In genomic region chr13:84479656-84480055, GRCh38 we compare ENCODE assay signal across 30 cellular contexts.
DNase-seq lines count a peak whose midpoint lies in the region; ATAC-seq, FAIRE-seq and TF ChIP-seq lines count a peak whose summit lies in the region.
"Had no signal": no experiment of that assay in that cellular context is flagged by ENCODE, and none has a peak within 500 bp of the region (broad histone marks: within the 10 kb centered on the region; RNA-seq: fewer than 3 reads in every experiment).

No MANE protein-coding gene starts in this region.

- peak overlapping the region; percentile 67 for H3K27ac Mint-ChIP-seq in astrocyte (ENCODE audit: unreplicated experiment)
- no peak overlapping the region for H3K27ac Mint-ChIP-seq in naive thymus-derived CD8-positive, alpha-beta T cell
- H3K27ac Mint-ChIP-seq: activated CD4-positive, alpha-beta memory T cell treated with anti-CD3 and anti-CD28 coated beads, Interleukin-2, amount 10 ng/mL, durations not matched to agents 7 days and 5 days; activated naive CD4-positive, alpha-beta T cell treated with anti-CD3 and anti-CD28 coated beads, Interleukin-2, amount 10 ng/mL, durations not matched to agents 7 days and 5 days; dendritic cell treated with granulocyte-macrophage colony-stimulating factor and Interleukin-4, amounts not matched to agents 40 ng/mL and 50 ng/mL, for 4 days; naive thymus-derived CD4-positive, alpha-beta T cell; stimulated activated effector memory CD8-positive, alpha-beta T cell treated with anti-CD3 and anti-CD28 coated beads, Interleukin-12 subunit alpha, Interleukin-12 subunit beta, amount 100 ng/mL, for 72 hours; T-helper 1 cell treated with Interleukin-12 subunit alpha and Interleukin-12 subunit beta and Interleukin-4 antibody, amounts not matched to agents 30 μg/mL and 1 μg/mL, for 36 hours; type B pancreatic cell had no signal

- no peaks in the 10 kb centered on the region for H3K27me3 Mint-ChIP-seq in astrocyte (ENCODE audit: low read depth, unreplicated experiment)
- H3K27me3 Mint-ChIP-seq in naive thymus-derived CD8-positive, alpha-beta T cell: no peaks in the 10 kb centered on the region
- H3K27me3 Mint-ChIP-seq: activated CD4-positive, alpha-beta memory T cell treated with anti-CD3 and anti-CD28 coated beads, Interleukin-2, amount 10 ng/mL, durations not matched to agents 7 days and 5 days; activated naive CD4-positive, alpha-beta T cell treated with anti-CD3 and anti-CD28 coated beads, Interleukin-2, amount 10 ng/mL, durations not matched to agents 7 days and 5 days; dendritic cell treated with granulocyte-macrophage colony-stimulating factor and Interleukin-4, amounts not matched to agents 40 ng/mL and 50 ng/mL, for 4 days; naive thymus-derived CD4-positive, alpha-beta T cell; type B pancreatic cell had no signal

- H3K4me3 ChIP-seq in astrocyte (ENCODE audit: insufficient read depth, low read depth, low read length) (no peak overlapping the region), smooth muscle cell (no peak overlapping the region), right cardiac atrium (ENCODE audit: low read length) (no peak overlapping the region)
- H3K4me3 ChIP-seq: BLaER1, SK-N-MC had no signal

- 69% methylated on average over 1 of the region's 1 CpG for WGBS in smooth muscle cell (ENCODE audit: low lambda C conversion rate)
- WGBS in right cardiac atrium: 81% methylated on average over 1 of the region's 1 CpG

- H3K4me2 ChIP-seq in astrocyte (ENCODE audit: low read length) (no peak overlapping the region), smooth muscle cell (no peak overlapping the region)
- H3K4me2 ChIP-seq: BLaER1 had no signal

- H3K36me3 ChIP-seq in astrocyte (ENCODE audit: insufficient read depth, low read length) (no peaks in the 10 kb centered on the region), smooth muscle cell (ENCODE audit: low read depth) (no peaks in the 10 kb centered on the region)
- H3K36me3 ChIP-seq: BLaER1 had no signal

- peaks cover 13% of the 10 kb centered on the region for H3K4me1 Mint-ChIP-seq in astrocyte (ENCODE audit: low read depth, unreplicated experiment)
- no peaks in the 10 kb centered on the region for H3K4me1 Mint-ChIP-seq in naive thymus-derived CD8-positive, alpha-beta T cell
- H3K4me1 Mint-ChIP-seq: activated CD4-positive, alpha-beta memory T cell treated with anti-CD3 and anti-CD28 coated beads, Interleukin-2, amount 10 ng/mL, durations not matched to agents 7 days and 5 days; activated naive CD4-positive, alpha-beta T cell treated with anti-CD3 and anti-CD28 coated beads, Interleukin-2, amount 10 ng/mL, durations not matched to agents 7 days and 5 days; naive thymus-derived CD4-positive, alpha-beta T cell; stimulated activated effector memory CD8-positive, alpha-beta T cell treated with anti-CD3 and anti-CD28 coated beads, Interleukin-12 subunit alpha, Interleukin-12 subunit beta, amount 100 ng/mL, for 72 hours had no signal

- no peaks in the 10 kb centered on the region for H3F3A ChIP-seq in smooth muscle cell (ENCODE audit: low read depth)

- H3K27me3 ChIP-seq in astrocyte (ENCODE audit: insufficient read depth, low read length): no peaks in the 10 kb centered on the region
- no peaks in the 10 kb centered on the region for H3K27me3 ChIP-seq in foreskin keratinocyte
- H3K27me3 ChIP-seq in smooth muscle cell (ENCODE audit: low read depth): no peaks in the 10 kb centered on the region
- H3K27me3 ChIP-seq in right cardiac atrium (ENCODE audit: control insufficient read depth, insufficient read depth): no peaks in the 10 kb centered on the region
- H3K27me3 ChIP-seq: BLaER1 had no signal

- H2AFZ ChIP-seq in astrocyte (ENCODE audit: low read depth, low read length): no peak overlapping the region
- H2AFZ ChIP-seq in smooth muscle cell (ENCODE audit: low read depth): no peak overlapping the region

- POLR2A ChIA-PET in naive thymus-derived CD8-positive, alpha-beta T cell (lab: Charles Lee): no interaction called here

- DNase-seq in HT1080 (ENCODE audit: low read depth) (peak; percentile 60), astrocyte (ENCODE audit: low read depth) (peak; percentile 54), foreskin keratinocyte (peak; percentile 71 to 88), smooth muscle cell (lab: John Stamatoyannopoulos, UW; ENCODE audit: unreplicated experiment) (no peak), right cardiac atrium (no peak), NCI-H510A (lab: John Stamatoyannopoulos, UW) (no peak)
- DNase-seq in naive thymus-derived CD8-positive, alpha-beta T cell: no peak
- DNase-seq: activated CD4-positive, alpha-beta memory T cell treated with anti-CD3 and anti-CD28 coated beads, Interleukin-2, amount 10 ng/mL, durations not matched to agents 7 days and 5 days; activated CD4-positive, CD25-positive, alpha-beta regulatory T cell treated with anti-CD3 and anti-CD28 coated beads, Interleukin-2, amount 50 U/mL, for 72 hours; activated CD8-positive, alpha-beta memory T cell treated with anti-CD3 and anti-CD28 coated beads, Interleukin-2, amount 50 U/mL, for 48 hours; activated naive CD4-positive, alpha-beta T cell treated with anti-CD3 and anti-CD28 coated beads, Interleukin-2, amount 10 ng/mL, durations not matched to agents 7 days and 5 days; amygdala; Caco-2; DND-41; midbrain; naive thymus-derived CD4-positive, alpha-beta T cell; NCI-H1048; NCI-H1930; retina; RPMI8226; stimulated activated CD4-positive, alpha-beta T cell treated with anti-CD3 and anti-CD28 coated beads, Interleukin-4, amount 100 ng/mL, for 24 hours; substantia nigra had no signal

- TF ChIP-seq CTCF in astrocyte (IDR thresholded peaks at IDR 0.05; ENCODE audit: insufficient read depth, low read depth, low read length): no peak
- no peak for TF ChIP-seq CTCF in foreskin keratinocyte (conservative IDR thresholded peaks at IDR 0.05)
- no peak for TF ChIP-seq CTCF in smooth muscle cell (IDR thresholded peaks at IDR 0.05; ENCODE audit: borderline replicate concordance, insufficient read depth, poor library complexity, severe bottlenecking)

- ATAC-seq in foreskin keratinocyte (peak; percentile 99), right cardiac atrium (no peak)
- no peak for ATAC-seq in naive thymus-derived CD8-positive, alpha-beta T cell
- ATAC-seq: HepG2; naive thymus-derived CD4-positive, alpha-beta T cell; stimulated activated effector memory CD8-positive, alpha-beta T cell treated with anti-CD3 and anti-CD28 coated beads, Interleukin-12 subunit alpha, Interleukin-12 subunit beta, amount 100 ng/mL, for 72 hours had no signal

- no peak overlapping the region for H3K4me3 Mint-ChIP-seq in astrocyte (ENCODE audit: unreplicated experiment)
- H3K4me3 Mint-ChIP-seq in naive thymus-derived CD8-positive, alpha-beta T cell: no peak overlapping the region
- H3K4me3 Mint-ChIP-seq: activated CD4-positive, alpha-beta memory T cell treated with anti-CD3 and anti-CD28 coated beads, Interleukin-2, amount 10 ng/mL, durations not matched to agents 7 days and 5 days; activated naive CD4-positive, alpha-beta T cell treated with anti-CD3 and anti-CD28 coated beads, Interleukin-2, amount 10 ng/mL, durations not matched to agents 7 days and 5 days; dendritic cell treated with granulocyte-macrophage colony-stimulating factor and Interleukin-4, amounts not matched to agents 40 ng/mL and 50 ng/mL, for 4 days; naive thymus-derived CD4-positive, alpha-beta T cell; stimulated activated effector memory CD8-positive, alpha-beta T cell treated with anti-CD3 and anti-CD28 coated beads, Interleukin-12 subunit alpha, Interleukin-12 subunit beta, amount 100 ng/mL, for 72 hours; T-helper 1 cell treated with Interleukin-12 subunit alpha and Interleukin-12 subunit beta and Interleukin-4 antibody, amounts not matched to agents 30 μg/mL and 1 μg/mL, for 36 hours; type B pancreatic cell had no signal

- H3K9me3 Mint-ChIP-seq in astrocyte (ENCODE audit: unreplicated experiment): peaks cover 5% of the 10 kb centered on the region
- peaks cover 0 to 11% (median 4%) of the 10 kb centered on the region in 9 donors for H3K9me3 Mint-ChIP-seq in naive thymus-derived CD8-positive, alpha-beta T cell
- H3K9me3 Mint-ChIP-seq: stimulated activated effector memory CD8-positive, alpha-beta T cell treated with anti-CD3 and anti-CD28 coated beads, Interleukin-12 subunit alpha, Interleukin-12 subunit beta, amount 100 ng/mL, for 72 hours; type B pancreatic cell had no signal

- H3K9ac ChIP-seq in astrocyte (ENCODE audit: low read length): no peak overlapping the region
- no peak overlapping the region for H3K9ac ChIP-seq in smooth muscle cell (ENCODE audit: low read depth)
- H3K9ac ChIP-seq: BLaER1 had no signal

- no peaks in the 10 kb centered on the region for H3K36me3 Mint-ChIP-seq in astrocyte (ENCODE audit: low read depth, unreplicated experiment)
- peaks cover 0 to 2% (median 0%) of the 10 kb centered on the region in 3 donors for H3K36me3 Mint-ChIP-seq in naive thymus-derived CD8-positive, alpha-beta T cell
- H3K36me3 Mint-ChIP-seq: activated naive CD4-positive, alpha-beta T cell treated with anti-CD3 and anti-CD28 coated beads, Interleukin-2, amount 10 ng/mL, durations not matched to agents 7 days and 5 days; naive thymus-derived CD4-positive, alpha-beta T cell; stimulated activated effector memory CD8-positive, alpha-beta T cell treated with anti-CD3 and anti-CD28 coated beads, Interleukin-12 subunit alpha, Interleukin-12 subunit beta, amount 100 ng/mL, for 72 hours; type B pancreatic cell had no signal

- H3K27ac ChIP-seq in astrocyte (ENCODE audit: low read depth, low read length): no peak overlapping the region
- peak overlapping the region; percentile 26 for H3K27ac ChIP-seq in foreskin keratinocyte
- peak overlapping the region; percentile 73 for H3K27ac ChIP-seq in smooth muscle cell (ENCODE audit: low read depth)
- H3K27ac ChIP-seq in right cardiac atrium (ENCODE audit: low read length): no peak overlapping the region
- H3K27ac ChIP-seq: BLaER1, SK-N-MC had no signal

- H3K4me1 ChIP-seq in astrocyte (ENCODE audit: insufficient read depth, low read length) (no peaks in the 10 kb centered on the region), foreskin keratinocyte (peaks cover 13% of the 10 kb centered on the region), smooth muscle cell (ENCODE audit: low read depth) (no peaks in the 10 kb centered on the region), right cardiac atrium (ENCODE audit: control insufficient read depth, insufficient read depth, low read length) (no peaks in the 10 kb centered on the region)
- H3K4me1 ChIP-seq: BLaER1, Caco-2 had no signal

- no peak for FAIRE-seq in astrocyte (lab: Jason Lieb, UNC)
- FAIRE-seq: HepG2, islet of Langerhans had no signal

- H4K20me1 ChIP-seq in astrocyte (ENCODE audit: insufficient read depth, low read length): no peaks in the 10 kb centered on the region
- H4K20me1 ChIP-seq in smooth muscle cell (ENCODE audit: low read depth): no peaks in the 10 kb centered on the region
- H4K20me1 ChIP-seq: BLaER1 had no signal

- intact Hi-C loops in right cardiac atrium (cut with DNase I): no loop called here

- H3K79me2 ChIP-seq in astrocyte (ENCODE audit: insufficient read depth, low read length): no peaks in the 10 kb centered on the region
- H3K79me2 ChIP-seq in smooth muscle cell (ENCODE audit: low read depth): no peaks in the 10 kb centered on the region

- H3K9me3 ChIP-seq in astrocyte (ENCODE audit: insufficient read depth, low read depth, low read length) (no peaks in the 10 kb centered on the region), smooth muscle cell (replicated peaks; ENCODE audit: low read depth) (no peaks in the 10 kb centered on the region), right cardiac atrium (ENCODE audit: control insufficient read depth, low read length) (no peaks in the 10 kb centered on the region)
- H3K9me3 ChIP-seq: Caco-2 had no signal

Comparison
In these comparisons a context has a peak if more than half of its experiments do, and no peak if none do; other contexts are left out.
1. DNase-seq: peak in HT1080 (single experiment), astrocyte (single experiment) and foreskin keratinocyte (2 of 2); none in smooth muscle cell (single experiment), right cardiac atrium (0 of 3), NCI-H510A (single experiment) and naive thymus-derived CD8-positive, alpha-beta T cell (0 of 10).
2. H3K27ac ChIP-seq: peak in foreskin keratinocyte (single experiment) and smooth muscle cell (single experiment); none in astrocyte (single experiment) and right cardiac atrium (single experiment).